ENCODE assay signal across 2 cellular contexts in genomic region chr2:26080356-26080755, GRCh38.
TF ChIP-seq lines count a peak whose summit lies in the region.

No MANE protein-coding gene starts in this region.

TF ChIP-seq in A549, 52 proteins besides CTCF, POLR2A, EP300 and RAD21 (continues in another document):
- TF ChIP-seq CBX8 (IDR thresholded peaks at IDR 0.05), result no peak
- TF ChIP-seq ELK1 (IDR thresholded peaks at IDR 0.05; ENCODE audit: low read depth, low read length), result no peak
- TF ChIP-seq CHD2 (IDR thresholded peaks at IDR 0.05; ENCODE audit: low read length, partially characterized antibody), result no peak
- TF ChIP-seq JUN (IDR thresholded peaks at IDR 0.05), result peak in 1 of 2 experiments; percentile 50; a peak in 2 of 5 replicates
- no peak for TF ChIP-seq EHMT2 (IDR thresholded peaks at IDR 0.05; ENCODE audit: low read depth)
- TF ChIP-seq E2F6 (IDR thresholded peaks at IDR 0.05; ENCODE audit: borderline replicate concordance, low read depth), result no peak
- no peak for TF ChIP-seq BHLHE40 (IDR thresholded peaks at IDR 0.05; ENCODE audit: low read depth, low read length)
- TF ChIP-seq FOSL2 (IDR thresholded peaks at IDR 0.05), result peak; percentile 59
- TF ChIP-seq FOSL2 (CRISPR knock-in tag; IDR thresholded peaks at IDR 0.05), result peak; percentile 88
- no peak for TF ChIP-seq HMGXB4 (CRISPR knock-in tag; IDR thresholded peaks at IDR 0.05; ENCODE audit: borderline replicate concordance)
- TF ChIP-seq CHD4 (IDR thresholded peaks at IDR 0.05; ENCODE audit: borderline replicate concordance), result no peak
- TF ChIP-seq ESRRA (IDR thresholded peaks at IDR 0.05; ENCODE audit: borderline replicate concordance, low read length), result peak; percentile 72; the same call in 1 of the 2 replicates
- TF ChIP-seq RFX5 (IDR thresholded peaks at IDR 0.05), result no peak
- TF ChIP-seq FOXS1 (CRISPR knock-in tag; IDR thresholded peaks at IDR 0.05), result no peak
- peak; percentile 65 to 90; a peak in 3 of 4 replicates for TF ChIP-seq CEBPB (IDR thresholded peaks at IDR 0.05)
- no peak for TF ChIP-seq EHF (CRISPR knock-in tag; IDR thresholded peaks at IDR 0.05)
- peak; percentile 69 for TF ChIP-seq JUNB (IDR thresholded peaks at IDR 0.05)
- no peak for TF ChIP-seq FOSB (CRISPR knock-in tag; IDR thresholded peaks at IDR 0.05)
- TF ChIP-seq REST (IDR thresholded peaks at IDR 0.05), result no peak
- TF ChIP-seq USF2 (IDR thresholded peaks at IDR 0.05), result no peak
- TF ChIP-seq HEYL (CRISPR knock-in tag; IDR thresholded peaks at IDR 0.05), result no peak
- TF ChIP-seq NR3C1 (IDR thresholded peaks at IDR 0.05), result no peak
- no peak for TF ChIP-seq RCOR1 (IDR thresholded peaks at IDR 0.05; ENCODE audit: low read depth, low read length)
- no peak for TF ChIP-seq NPAS2 (CRISPR knock-in tag; IDR thresholded peaks at IDR 0.05; ENCODE audit: borderline replicate concordance)
- TF ChIP-seq HOXB13 (CRISPR knock-in tag; IDR thresholded peaks at IDR 0.05; ENCODE audit: low read depth), result no peak
- no peak for TF ChIP-seq TP53 (CRISPR knock-in tag; IDR thresholded peaks at IDR 0.05)
- TF ChIP-seq HOXB5 (CRISPR knock-in tag; IDR thresholded peaks at IDR 0.05), result no peak
- no peak for TF ChIP-seq NFE2L2 (conservative IDR thresholded peaks at IDR 0.05; ENCODE audit: low read length)
- TF ChIP-seq RARB (CRISPR knock-in tag; IDR thresholded peaks at IDR 0.05), result no peak

TF ChIP-seq in HepG2, 621 proteins besides CTCF, POLR2A, EP300 and RAD21 (continues in another document):
- TF ChIP-seq ZNF431 (CRISPR knock-in tag; IDR thresholded peaks at IDR 0.05; ENCODE audit: borderline replicate concordance, low read depth) (no peak), HDAC1 (CRISPR knock-in tag; IDR thresholded peaks at IDR 0.05) (0 out of 2 replicates have a peak, but pooled peaks have one; percentile 52), TBX2 (CRISPR knock-in tag; IDR thresholded peaks at IDR 0.05; ENCODE audit: borderline replicate concordance) (peak; percentile 44; the same call in 1 of the 2 replicates), MIXL1 (CRISPR knock-in tag; IDR thresholded peaks at IDR 0.05) (peak; percentile 81), ZSCAN31 (CRISPR knock-in tag; IDR thresholded peaks at IDR 0.05; ENCODE audit: low read depth) (no peak), ZMYM4 (CRISPR knock-in tag; IDR thresholded peaks at IDR 0.05) (peak; percentile 48), ZNF775 (CRISPR knock-in tag; IDR thresholded peaks at IDR 0.05; ENCODE audit: borderline replicate concordance) (no peak), TFE3 (CRISPR knock-in tag; IDR thresholded peaks at IDR 0.05) (peak; percentile 60; the same call in 1 of the 2 replicates), ATF1 (CRISPR knock-in tag; IDR thresholded peaks at IDR 0.05) (no peak), JARID2 (CRISPR knock-in tag; IDR thresholded peaks at IDR 0.05; ENCODE audit: insufficient replicate concordance) (no peak), MIER3 (CRISPR knock-in tag; IDR thresholded peaks at IDR 0.05; ENCODE audit: borderline replicate concordance) (peak; percentile 71; the same call in 1 of the 2 replicates), RARA (CRISPR knock-in tag; IDR thresholded peaks at IDR 0.05) (peak; percentile 99), FOXA1 (IDR thresholded peaks at IDR 0.05) (peak; percentile 84), FOXA1 (CRISPR knock-in tag; IDR thresholded peaks at IDR 0.05) (peak; percentile 95), FOXK1 (CRISPR knock-in tag; IDR thresholded peaks at IDR 0.05; ENCODE audit: borderline replicate concordance, low read depth) (peak; percentile 77; the same call in 1 of the 2 replicates), ZFP91 (CRISPR knock-in tag; IDR thresholded peaks at IDR 0.05; ENCODE audit: borderline replicate concordance) (no peak), ELF3 (CRISPR knock-in tag; IDR thresholded peaks at IDR 0.05) (0 out of 2 replicates have a peak, but pooled peaks have one; percentile 42), RFX3 (CRISPR knock-in tag; IDR thresholded peaks at IDR 0.05) (no peak), SOX13 (IDR thresholded peaks at IDR 0.05) (0 out of 2 replicates have a peak, but pooled peaks have one; percentile 58), SOX13 (CRISPR knock-in tag; conservative IDR thresholded peaks at IDR 0.05 in 1 of 2, IDR thresholded peaks at IDR 0.05 in 1 of 2) (peak in 1 of 2 experiments; percentile 90; a peak in 2 of 4 replicates), AHDC1 (CRISPR knock-in tag; IDR thresholded peaks at IDR 0.05; ENCODE audit: borderline replicate concordance) (peak; percentile 80; the same call in 1 of the 2 replicates), KDM1A (CRISPR knock-in tag; IDR thresholded peaks at IDR 0.05) (0 out of 2 replicates have a peak, but pooled peaks have one; percentile 33), ZNF724P (CRISPR knock-in tag; IDR thresholded peaks at IDR 0.05; ENCODE audit: borderline replicate concordance) (no peak), HNRNPUL1 (IDR thresholded peaks at IDR 0.05; ENCODE audit: low read depth, low read length) (no peak), KAT2B (IDR thresholded peaks at IDR 0.05; ENCODE audit: borderline replicate concordance, low read depth, low read length) (no peak), ZNF652 (CRISPR knock-in tag; IDR thresholded peaks at IDR 0.05; ENCODE audit: borderline replicate concordance, low read depth) (peak; percentile 52; the same call in 1 of the 2 replicates), BRCA1 (CRISPR knock-in tag; IDR thresholded peaks at IDR 0.05) (no peak), RERE (CRISPR knock-in tag; IDR thresholded peaks at IDR 0.05; ENCODE audit: low read depth) (0 out of 2 replicates have a peak, but pooled peaks have one; percentile 51), GFI1 (CRISPR knock-in tag; IDR thresholded peaks at IDR 0.05; ENCODE audit: borderline replicate concordance) (peak; percentile 91), SSRP1 (CRISPR knock-in tag; IDR thresholded peaks at IDR 0.05) (0 out of 2 replicates have a peak, but pooled peaks have one; percentile 78), ARID5B (CRISPR knock-in tag; IDR thresholded peaks at IDR 0.05) (peak; percentile 95), IKZF4 (CRISPR knock-in tag; IDR thresholded peaks at IDR 0.05; ENCODE audit: borderline replicate concordance, low read depth, not compliant biosample characterization) (no peak), HNRNPH1 (optimal IDR thresholded peaks at IDR 0.05; ENCODE audit: low read depth, low read length) (no peak)
